In the genomic region with DNA sequence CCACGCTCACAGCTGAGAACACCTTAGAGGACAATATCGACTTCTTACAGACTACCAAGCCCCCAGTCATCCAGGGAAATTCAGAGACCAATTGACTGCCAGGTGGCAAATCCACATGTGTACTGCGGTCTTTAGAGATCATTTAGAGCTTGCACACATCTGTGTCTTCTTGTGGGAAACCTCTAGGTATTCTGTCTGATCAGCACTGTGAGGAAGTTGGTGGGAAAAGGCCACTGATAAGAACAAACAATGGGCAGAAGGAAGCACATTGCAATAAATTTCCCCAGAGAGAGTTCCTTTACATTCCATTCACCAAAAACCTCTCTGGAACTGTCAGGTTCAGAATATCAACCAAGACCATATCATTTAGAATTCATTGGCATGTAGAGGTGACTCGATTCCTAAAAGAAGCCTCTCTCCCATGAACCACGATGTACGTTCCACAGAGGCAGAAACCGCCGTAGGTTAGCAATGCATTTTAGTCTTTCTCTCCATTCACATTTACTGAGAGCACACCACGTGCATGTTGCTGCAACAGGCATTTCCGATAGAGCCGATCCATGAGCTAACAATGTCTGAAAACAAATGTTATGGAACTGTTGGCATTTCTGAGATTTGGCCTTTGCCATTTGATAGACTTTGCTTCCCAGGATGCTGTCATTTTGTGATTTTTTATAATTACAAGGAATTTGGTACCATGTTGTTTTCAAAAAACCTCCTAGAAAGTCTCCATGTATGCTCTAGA, we compare ENCODE assay signal across 31 cellular contexts.
"Had no signal": no experiment of that assay in that cellular context is flagged by ENCODE, and none has a peak within 500 bp of the region (broad histone marks: within the 10 kb centered on the region; RNA-seq: fewer than 3 reads in every experiment).

No MANE protein-coding gene starts in this region.

- H3K27me3 ChIP-seq: colonic mucosa, foreskin keratinocyte, gastroesophageal sphincter, neural progenitor cell, right atrium auricular region, sigmoid colon, testis, tibial artery had no signal

- H3K36me3 ChIP-seq: colonic mucosa, neural progenitor cell, right atrium auricular region had no signal

- H3K4me2 ChIP-seq: neural progenitor cell had no signal

- H3K9me3 ChIP-seq: colonic mucosa, gastroesophageal sphincter, right atrium auricular region, sigmoid colon, testis, tibial artery had no signal

- H3K4me1 Mint-ChIP-seq: memory B cell; naive thymus-derived CD4-positive, alpha-beta T cell; neural progenitor cell; stimulated activated effector memory CD8-positive, alpha-beta T cell treated with anti-CD3 and anti-CD28 coated beads, Interleukin-12 subunit alpha, Interleukin-12 subunit beta, amount 100 ng/mL, for 72 hours had no signal

- H3K4me3 ChIP-seq: colonic mucosa, gastroesophageal sphincter, lung, neural progenitor cell, right atrium auricular region, sigmoid colon, testis, tibial artery had no signal

- H3K4me1 ChIP-seq: colonic mucosa, neural progenitor cell, parathyroid adenoma, testis had no signal

- H3K4me3 Mint-ChIP-seq: dendritic cell treated with granulocyte-macrophage colony-stimulating factor and Interleukin-4, amounts not matched to agents 40 ng/mL and 50 ng/mL, for 4 days; immature natural killer cell; memory B cell; naive thymus-derived CD4-positive, alpha-beta T cell; nephron; neural progenitor cell; stimulated activated effector memory CD8-positive, alpha-beta T cell treated with anti-CD3 and anti-CD28 coated beads, Interleukin-12 subunit alpha, Interleukin-12 subunit beta, amount 100 ng/mL, for 72 hours; type B pancreatic cell had no signal

- ATAC-seq: foreskin keratinocyte; gastroesophageal sphincter; left colon; left ventricle myocardium superior; naive thymus-derived CD4-positive, alpha-beta T cell; stimulated activated effector memory CD8-positive, alpha-beta T cell treated with anti-CD3 and anti-CD28 coated beads, Interleukin-12 subunit alpha, Interleukin-12 subunit beta, amount 100 ng/mL, for 72 hours had no signal

- H3K27ac ChIP-seq: colonic mucosa, foreskin keratinocyte, gastroesophageal sphincter, neural progenitor cell, parathyroid adenoma, right atrium auricular region, sigmoid colon, testis, tibial artery had no signal

- H3K9ac ChIP-seq: neural progenitor cell, parathyroid adenoma had no signal

- H3K27ac Mint-ChIP-seq: dendritic cell treated with granulocyte-macrophage colony-stimulating factor and Interleukin-4, amounts not matched to agents 40 ng/mL and 50 ng/mL, for 4 days; immature natural killer cell; memory B cell; naive thymus-derived CD4-positive, alpha-beta T cell; nephron; neural progenitor cell; progenitor cell of endocrine pancreas; stimulated activated effector memory CD8-positive, alpha-beta T cell treated with anti-CD3 and anti-CD28 coated beads, Interleukin-12 subunit alpha, Interleukin-12 subunit beta, amount 100 ng/mL, for 72 hours; type B pancreatic cell had no signal

- H3K27me3 Mint-ChIP-seq: dendritic cell treated with granulocyte-macrophage colony-stimulating factor and Interleukin-4, amounts not matched to agents 40 ng/mL and 50 ng/mL, for 4 days; memory B cell; naive thymus-derived CD4-positive, alpha-beta T cell; progenitor cell of endocrine pancreas; type B pancreatic cell had no signal

- DNase-seq: central memory CD4-positive, alpha-beta T cell; colonic mucosa; effector memory CD4-positive, alpha-beta T cell; foreskin keratinocyte; glutamatergic neuron; hypothalamus; immature natural killer cell; islet precursor cell; kidney glomerular epithelial cell; left colon; left ventricle myocardium superior; midbrain; naive thymus-derived CD4-positive, alpha-beta T cell; sigmoid colon; stimulated activated CD4-positive, alpha-beta T cell treated with anti-CD3 and anti-CD28 coated beads, Interleukin-2, amount 100 ng/mL, for 24 hours; stimulated activated CD4-positive, alpha-beta T cell treated with anti-CD3 and anti-CD28 coated beads, Interleukin-4, amount 100 ng/mL, for 24 hours; stimulated activated naive CD4-positive, alpha-beta T cell treated with Interleukin-2 at 50 U/mL for 16 hours; substantia nigra; testis; tibial artery had no signal

- H2AFZ ChIP-seq: neural progenitor cell, parathyroid adenoma had no signal

- H3K9me3 Mint-ChIP-seq: dendritic cell treated with granulocyte-macrophage colony-stimulating factor and Interleukin-4, amounts not matched to agents 40 ng/mL and 50 ng/mL, for 4 days; immature natural killer cell; memory B cell; naive thymus-derived CD4-positive, alpha-beta T cell; neural progenitor cell; stimulated activated effector memory CD8-positive, alpha-beta T cell treated with anti-CD3 and anti-CD28 coated beads, Interleukin-12 subunit alpha, Interleukin-12 subunit beta, amount 100 ng/mL, for 72 hours had no signal
